In genomic region chr9:135743021-135743420, GRCh38 we compare ENCODE assay signal across 37 cellular contexts. TPM values are rescaled to one million over a fixed set of nuclear protein-coding genes. Genes with fewer than 3 reads are reported as not detected.
"Had no signal": no experiment of that assay in that cellular context is flagged by ENCODE, and none has a peak within 500 bp of the region (broad histone marks: within the 10 kb centered on the region; RNA-seq: fewer than 3 reads in every experiment).

No MANE protein-coding gene starts in this region.

- H3K9me3 ChIP-seq: adrenal gland, body of pancreas, breast epithelium had no signal

- H3K27me3 ChIP-seq: adrenal gland, body of pancreas, brain microvascular endothelial cell had no signal

- H3K27ac ChIP-seq: adrenal gland, body of pancreas, brain microvascular endothelial cell, breast epithelium, VCaP had no signal

- ATAC-seq: activated CD8-positive, alpha-beta T cell treated with anti-CD3 and anti-CD28 coated beads for 36 hours; activated naive CD4-positive, alpha-beta T cell treated with anti-CD3 and anti-CD28 coated beads, Interleukin-2, amount 50 U/mL, for 72 hours; activated T-cell treated with anti-CD3 and anti-CD28 coated beads, Interleukin-2, amount 50 U/mL, for 4 hours; activated T-cell treated with anti-CD3 and anti-CD28 coated beads, Interleukin-2, amount 50 U/mL, for 72 hours; activated T-helper 17 cell treated with anti-CD3 and anti-CD28 coated beads, Interleukin-2, amount 50 U/mL, for 72 hours; body of pancreas had no signal

- H3K4me1 ChIP-seq: adrenal gland, body of pancreas, breast epithelium had no signal

- DNase-seq: activated B cell treated with CpG ODN at 0.5 μM for 24 hours; activated CD4-positive, alpha-beta memory T cell treated with anti-CD3 and anti-CD28 coated beads for 36 hours; activated CD4-positive, alpha-beta T cell treated with anti-CD3 and anti-CD28 coated beads for 4 hours; activated CD4-positive, alpha-beta T cell treated with anti-CD3 and anti-CD28 coated beads, Interleukin-2, amount 10 ng/mL, durations not matched to agents 24 days and 14 days; activated CD4-positive, alpha-beta T cell treated with anti-CD3 and anti-CD28 coated beads, Interleukin-2, amount 50 U/mL, for 1 hour; activated CD4-positive, alpha-beta T cell treated with anti-CD3 and anti-CD28 coated beads, Interleukin-2, amount 50 U/mL, for 4 hours; activated CD4-positive, CD25-positive, alpha-beta regulatory T cell treated with anti-CD3 and anti-CD28 coated beads, Interleukin-2, amount 50 U/mL, for 72 hours; activated CD8-positive, alpha-beta memory T cell treated with anti-CD3 and anti-CD28 coated beads, Interleukin-2, amount 50 U/mL, for 4 hours; activated CD8-positive, alpha-beta T cell treated with anti-CD3 and anti-CD28 coated beads for 36 hours; activated effector memory CD4-positive, alpha-beta T cell treated with anti-CD3 and anti-CD28 coated beads, Interleukin-2, amount 50 U/mL, for 16 hours; activated gamma-delta T cell treated with Interleukin-2 at 50 U/mL for 16 hours; activated naive CD4-positive, alpha-beta T cell; activated naive CD4-positive, alpha-beta T cell treated with anti-CD3 and anti-CD28 coated beads for 36 hours; activated naive CD4-positive, alpha-beta T cell treated with anti-CD3 and anti-CD28 coated beads, Interleukin-2, amount 50 U/mL, for 16 hours; activated naive CD8-positive, alpha-beta T cell treated with anti-CD3 and anti-CD28 coated beads for 36 hours; activated T-cell treated with anti-CD3 and anti-CD28 coated beads for 4 hours; activated T-cell treated with anti-CD3 and anti-CD28 coated beads, Interleukin-2, amount 50 U/mL, for 1 hour; activated T-cell treated with anti-CD3 and anti-CD28 coated beads, Interleukin-2, amount 50 U/mL, for 4 hours; activated T-cell treated with anti-CD3 and anti-CD28 coated beads, Interleukin-2, amount 50 U/mL, for 72 hours; adrenal gland; amniotic stem cell; aorta; body of pancreas; brain microvascular endothelial cell; central memory CD4-positive, alpha-beta T cell; cerebellar nuclear complex; T-helper 1 cell; T-helper 2 cell; T-helper 9 cell had no signal

- H3K36me3 ChIP-seq: adrenal gland, brain microvascular endothelial cell, breast epithelium had no signal

- H3K4me3 ChIP-seq: adrenal gland, body of pancreas, breast epithelium had no signal

RNA-seq across cellular contexts. Expression of gene KCNT1, which starts 41.0 kb away (rescaled TPM):
- total RNA-seq: activated B cell treated with CpG ODN at 0.5 μM for 24 hours; activated CD4-positive, alpha-beta memory T cell treated with anti-CD3 and anti-CD28 coated beads for 36 hours; activated CD4-positive, alpha-beta T cell treated with anti-CD3 and anti-CD28 coated beads, Interleukin-2, amount 10 ng/mL, durations not matched to agents 24 days and 14 days; activated CD8-positive, alpha-beta memory T cell treated with anti-CD3 and anti-CD28 coated beads for 36 hours; activated CD8-positive, alpha-beta T cell treated with anti-CD3 and anti-CD28 coated beads for 36 hours; activated naive CD4-positive, alpha-beta T cell treated with anti-CD3 and anti-CD28 coated beads for 36 hours; activated naive CD4-positive, alpha-beta T cell treated with anti-CD3 and anti-CD28 coated beads, Interleukin-2, amount 50 U/mL, for 72 hours; activated naive CD8-positive, alpha-beta T cell treated with anti-CD3 and anti-CD28 coated beads for 36 hours; activated T-cell treated with anti-CD3 and anti-CD28 coated beads, Interleukin-2, amount 50 U/mL, for 72 hours; activated T-helper 1 cell treated with anti-CD3 and anti-CD28 coated beads, Interleukin-12 subunit alpha, Interleukin-12 subunit beta, Interleukin-2, Interleukin-4 antibody, amounts not matched to agents 30 ng/mL and 10 ng/mL and 1 ng/mL, durations not matched to agents 14 hours and 24 hours and 36 hours; activated T-helper 17 cell treated with anti-CD3 and anti-CD28 coated beads, Interleukin-2, amount 50 U/mL, for 72 hours; astrocyte; breast epithelium had no signal

RNA-seq across cellular contexts. Expression of gene SOHLH1, which starts 43.7 kb away (rescaled TPM):
- total RNA-seq: activated B cell treated with CpG ODN at 0.5 μM for 24 hours; activated CD4-positive, alpha-beta memory T cell treated with anti-CD3 and anti-CD28 coated beads for 36 hours; activated CD4-positive, alpha-beta T cell treated with anti-CD3 and anti-CD28 coated beads, Interleukin-2, amount 10 ng/mL, durations not matched to agents 24 days and 14 days; activated CD8-positive, alpha-beta memory T cell treated with anti-CD3 and anti-CD28 coated beads for 36 hours; activated CD8-positive, alpha-beta T cell treated with anti-CD3 and anti-CD28 coated beads for 36 hours; activated naive CD4-positive, alpha-beta T cell treated with anti-CD3 and anti-CD28 coated beads for 36 hours; activated naive CD4-positive, alpha-beta T cell treated with anti-CD3 and anti-CD28 coated beads, Interleukin-2, amount 50 U/mL, for 72 hours; activated naive CD8-positive, alpha-beta T cell treated with anti-CD3 and anti-CD28 coated beads for 36 hours; activated T-cell treated with anti-CD3 and anti-CD28 coated beads, Interleukin-2, amount 50 U/mL, for 4 hours; activated T-cell treated with anti-CD3 and anti-CD28 coated beads, Interleukin-2, amount 50 U/mL, for 72 hours; activated T-helper 1 cell treated with anti-CD3 and anti-CD28 coated beads, Interleukin-12 subunit alpha, Interleukin-12 subunit beta, Interleukin-2, Interleukin-4 antibody, amounts not matched to agents 30 ng/mL and 10 ng/mL and 1 ng/mL, durations not matched to agents 14 hours and 24 hours and 36 hours; activated T-helper 17 cell treated with anti-CD3 and anti-CD28 coated beads, Interleukin-2, amount 50 U/mL, for 72 hours; adrenal gland; aorta; astrocyte; body of pancreas; breast epithelium; cardiac septum had no signal
